ENCODE assay signal across 8 cellular contexts in the genomic region with DNA sequence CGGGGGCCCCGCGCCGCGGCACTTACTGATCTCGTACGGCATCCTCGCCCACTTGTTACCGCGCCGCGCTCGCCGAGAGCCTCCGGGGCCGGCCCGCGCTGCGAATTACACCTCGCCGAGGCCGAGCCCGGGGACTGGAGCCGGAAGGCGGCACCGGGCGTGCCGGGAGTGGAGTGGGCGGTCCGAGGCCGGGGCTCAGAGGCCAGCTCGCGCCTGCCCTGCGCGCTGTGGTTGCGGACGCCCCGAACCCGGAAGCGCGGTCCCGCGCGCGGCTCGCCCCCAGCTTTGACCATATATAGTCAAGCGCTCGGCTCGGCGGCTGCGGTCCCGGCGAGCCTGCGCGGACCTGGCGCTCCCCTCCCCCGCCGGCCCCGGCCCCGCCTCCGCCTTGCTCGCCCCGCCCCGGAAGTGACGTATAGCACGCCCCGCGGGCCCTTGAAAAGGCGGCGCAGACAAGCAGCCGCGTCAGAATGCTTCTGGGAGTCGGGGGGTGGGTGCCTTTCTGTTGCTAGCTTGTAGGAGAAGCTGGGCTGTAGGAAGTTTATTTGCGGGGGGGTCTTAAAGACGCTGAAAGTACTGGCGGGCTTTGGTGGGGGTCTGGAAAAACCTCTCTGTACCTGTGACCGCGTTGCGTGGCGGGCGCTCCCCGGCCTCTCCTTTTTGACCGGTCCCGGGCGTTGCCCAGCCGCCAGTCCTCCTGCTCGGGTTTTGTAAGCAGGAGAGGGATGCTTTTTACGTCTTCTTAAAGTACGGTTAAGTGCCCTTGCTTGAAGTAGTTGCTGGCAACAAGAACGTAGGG. TPM values are rescaled to one million over a fixed set of nuclear protein-coding genes. Genes with fewer than 3 reads are reported as not detected.
DNase-seq lines count a peak whose midpoint lies in the region; ATAC-seq and TF ChIP-seq lines count a peak whose summit lies in the region.

A gene with protein sequence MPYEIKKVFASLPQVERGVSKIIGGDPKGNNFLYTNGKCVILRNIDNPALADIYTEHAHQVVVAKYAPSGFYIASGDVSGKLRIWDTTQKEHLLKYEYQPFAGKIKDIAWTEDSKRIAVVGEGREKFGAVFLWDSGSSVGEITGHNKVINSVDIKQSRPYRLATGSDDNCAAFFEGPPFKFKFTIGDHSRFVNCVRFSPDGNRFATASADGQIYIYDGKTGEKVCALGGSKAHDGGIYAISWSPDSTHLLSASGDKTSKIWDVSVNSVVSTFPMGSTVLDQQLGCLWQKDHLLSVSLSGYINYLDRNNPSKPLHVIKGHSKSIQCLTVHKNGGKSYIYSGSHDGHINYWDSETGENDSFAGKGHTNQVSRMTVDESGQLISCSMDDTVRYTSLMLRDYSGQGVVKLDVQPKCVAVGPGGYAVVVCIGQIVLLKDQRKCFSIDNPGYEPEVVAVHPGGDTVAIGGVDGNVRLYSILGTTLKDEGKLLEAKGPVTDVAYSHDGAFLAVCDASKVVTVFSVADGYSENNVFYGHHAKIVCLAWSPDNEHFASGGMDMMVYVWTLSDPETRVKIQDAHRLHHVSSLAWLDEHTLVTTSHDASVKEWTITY (minus strand): TSS at position 175 of the 799 bp plus-strand sequence. CDS start 133 bp downstream, at position 42.

- H3K79me2 ChIP-seq in OCI-LY3 (ENCODE audit: low read length), result peaks cover 51% of the 10 kb centered on the region

- no peak within 1 kb of the TSS for H2AFZ ChIP-seq in OCI-LY3 (ENCODE audit: low read depth, low read length)

- peak within 1 kb of the TSS; percentile 89 for H3K27ac ChIP-seq in OCI-LY3 (ENCODE audit: low read length)

- no peak for TF ChIP-seq CTCF in OCI-LY3 (IDR thresholded peaks at IDR 0.05; ENCODE audit: low read depth, low read length)

- H3K4me2 ChIP-seq in OCI-LY3 (ENCODE audit: low read length), result peak within 1 kb of the TSS; percentile 91

- H3K9me3 ChIP-seq in OCI-LY3 (ENCODE audit: insufficient read depth, low read length) (no peaks in the 10 kb centered on the region), mononuclear cell (ENCODE audit: low read depth, low read length) (no peaks in the 10 kb centered on the region)

- H3K9ac ChIP-seq in OCI-LY3 (ENCODE audit: low read length), result peak within 1 kb of the TSS; percentile 99

- H3K4me1 ChIP-seq in OCI-LY3 (ENCODE audit: low read length), result peaks cover 32% of the 10 kb centered on the region
- H3K4me1 ChIP-seq in mononuclear cell (ENCODE audit: insufficient read depth, low read length), result peaks cover 61% of the 10 kb centered on the region

- DNase-seq in DMS 273 (lab: John Stamatoyannopoulos, UW; ENCODE audit: unreplicated experiment) (peak; percentile 93), HuH-7.5 (ENCODE audit: low spot score) (peak; percentile 93), activated T-cell treated with anti-CD3 and anti-CD28 coated beads for 24 hours (ENCODE audit: low read depth) (peak; percentile 92), epidermal melanocyte (ENCODE audit: insufficient read length, low spot score) (peak; percentile 91)
- DNase-seq in stimulated activated CD8-positive, alpha-beta memory T cell treated with anti-CD3 and anti-CD28 coated beads, Interleukin-2, amount 100 ng/mL, for 48 hours (ENCODE audit: low read depth in 2 of 2), result peak; percentile 89 to 90

- H3K4me3 ChIP-seq in OCI-LY3 (ENCODE audit: low read length) (peak within 1 kb of the TSS; percentile 95), mononuclear cell (ENCODE audit: low read length) (peak within 1 kb of the TSS; percentile 78)

- peaks cover 26% of the 10 kb centered on the region for H3K27me3 ChIP-seq in OCI-LY3 (ENCODE audit: low read depth, low read length)
- H3K27me3 ChIP-seq in mononuclear cell (ENCODE audit: insufficient read depth, low read length), result no peaks in the 10 kb centered on the region

- H3K36me3 ChIP-seq in OCI-LY3 (replicated peaks; ENCODE audit: low read depth, low read length), result peaks cover 39% of the 10 kb centered on the region

- H4K20me1 ChIP-seq in OCI-LY3 (ENCODE audit: insufficient read depth, low read length), result peaks cover 29% of the 10 kb centered on the region

- peak; percentile 87 for ATAC-seq in GM21526 (IDR thresholded peaks at IDR 0.05; ENCODE audit: low FRiP score, unreplicated experiment)

RNA-seq across cellular contexts. Expression of the gene that starts here (rescaled TPM):
- 135 TPM for total RNA-seq in mononuclear cell

Comparison
In these comparisons a context has a peak if more than half of its experiments do, and no peak if none do; other contexts are left out.
1. Peak in every context shown above with its lines: DNase-seq, ATAC-seq, H3K4me3 ChIP-seq and H3K27ac ChIP-seq.